Comparison of ENCODE assay signal across 17 cellular contexts in genomic region chr17:80561541-80562114, GRCh38. TPM values are rescaled to one million over a fixed set of nuclear protein-coding genes. Genes with fewer than 3 reads are reported as not detected.
DNase-seq lines count a peak whose midpoint lies in the region; ATAC-seq, FAIRE-seq and TF ChIP-seq lines count a peak whose summit lies in the region.
"Had no signal": no experiment of that assay in that cellular context is flagged by ENCODE, and none has a peak within 500 bp of the region (broad histone marks: within the 10 kb centered on the region; RNA-seq: fewer than 3 reads in every experiment).

No MANE protein-coding gene starts in this region.

- H3K36me3 ChIP-seq in smooth muscle cell (ENCODE audit: low read depth), result no peaks in the 10 kb centered on the region

- peaks cover 28% of the 10 kb centered on the region for H3K4me1 Mint-ChIP-seq in T-helper 17 cell
- H3K4me1 Mint-ChIP-seq: GM23338 had no signal

- peaks cover 3% of the 10 kb centered on the region for H3K36me3 Mint-ChIP-seq in T-helper 17 cell (ENCODE audit: low read depth)

- TF ChIP-seq POLR2A in GM12891 (IDR thresholded peaks at IDR 0.05; ENCODE audit: low read depth, low read length), result no peak

- peaks cover 79% of the 10 kb centered on the region for H4K20me1 ChIP-seq in smooth muscle cell (ENCODE audit: low read depth)

- no peak for TF ChIP-seq CTCF in smooth muscle cell (IDR thresholded peaks at IDR 0.05; ENCODE audit: borderline replicate concordance, insufficient read depth, poor library complexity, severe bottlenecking)

- no peaks in the 10 kb centered on the region for H3F3A ChIP-seq in smooth muscle cell (ENCODE audit: low read depth)

- intact Hi-C loops in Right ventricle myocardium superior (cut with DNase I), result no loop called here
- intact Hi-C loops in right cardiac atrium (cut with DNase I), result no loop called here

- H3K4me3 Mint-ChIP-seq in T-helper 17 cell, result peak overlapping the region; percentile 45
- H3K4me3 Mint-ChIP-seq: GM23338 had no signal

- H3K79me2 ChIP-seq in smooth muscle cell (ENCODE audit: low read depth), result peaks cover 40% of the 10 kb centered on the region

- no peak for DNase-seq in GM12891 (ENCODE audit: insufficient read length, low spot score)
- no peak for DNase-seq in T-helper 17 cell
- peak; percentile 65 for DNase-seq in glomerular visceral epithelial cell (ENCODE audit: extremely low spot score)
- no peak for DNase-seq in smooth muscle cell (lab: John Stamatoyannopoulos, UW; ENCODE audit: unreplicated experiment)
- no peak for DNase-seq in Right ventricle myocardium superior
- no peak for DNase-seq in right cardiac atrium
- DNase-seq: NCI-H1105 treated with DMSO at 0.1 percent for 48 hours, NCI-H1930, NCI-H510A, SHP77 had no signal

- ATAC-seq in T-helper 17 cell, result no peak
- ATAC-seq in HG02610 (IDR thresholded peaks at IDR 0.05; ENCODE audit: unreplicated experiment), result no peak
- no peak for ATAC-seq in Right ventricle myocardium superior (ENCODE audit: poor library complexity)
- ATAC-seq in right cardiac atrium, result no peak
- ATAC-seq: GM23338, Panc1 had no signal

- no peak overlapping the region for H2AFZ ChIP-seq in smooth muscle cell (ENCODE audit: low read depth)
- H2AFZ ChIP-seq: GM23338 had no signal

- H3K27me3 Mint-ChIP-seq in T-helper 17 cell, result no peaks in the 10 kb centered on the region

- WGBS in smooth muscle cell (ENCODE audit: low lambda C conversion rate), result 75% methylated on average over 4 of the region's 4 CpGs
- WGBS in right cardiac atrium, result 98% methylated on average over 4 of the region's 4 CpGs

- H3K27ac ChIP-seq in smooth muscle cell (ENCODE audit: low read depth), result peak overlapping the region; percentile 90
- H3K27ac ChIP-seq in right cardiac atrium (ENCODE audit: low read length), result no peak overlapping the region
- H3K27ac ChIP-seq: BLaER1, HL-60 had no signal

- H3K4me3 ChIP-seq in smooth muscle cell (no peak overlapping the region), right cardiac atrium (ENCODE audit: low read length) (no peak overlapping the region)
- H3K4me3 ChIP-seq: BLaER1, GM23338 had no signal

- H3K27ac Mint-ChIP-seq in T-helper 17 cell, result no peak overlapping the region
- H3K27ac Mint-ChIP-seq: GM23338 had no signal

- peak overlapping the region; percentile 64 for H3K9ac ChIP-seq in smooth muscle cell (ENCODE audit: low read depth)
- H3K9ac ChIP-seq: BLaER1 had no signal

- FAIRE-seq in GM12891 (lab: Jason Lieb, UNC), result peak; percentile 35
- FAIRE-seq: GM12892, GM19239 had no signal

- peaks cover 18% of the 10 kb centered on the region for H3K4me1 ChIP-seq in smooth muscle cell (ENCODE audit: low read depth)
- no peaks in the 10 kb centered on the region for H3K4me1 ChIP-seq in right cardiac atrium (ENCODE audit: control insufficient read depth, insufficient read depth, low read length)

- H3K27me3 ChIP-seq in smooth muscle cell (ENCODE audit: low read depth) (no peaks in the 10 kb centered on the region), right cardiac atrium (ENCODE audit: control insufficient read depth, insufficient read depth) (no peaks in the 10 kb centered on the region)
- H3K27me3 ChIP-seq: BLaER1 had no signal

- peak overlapping the region; percentile 27 for H3K4me2 ChIP-seq in smooth muscle cell
- H3K4me2 ChIP-seq: BLaER1, GM23338 had no signal

- H3K9me3 ChIP-seq in T-helper 17 cell (ENCODE audit: control insufficient read depth, low read length, poor library complexity, severe bottlenecking), result no peaks in the 10 kb centered on the region
- no peaks in the 10 kb centered on the region for H3K9me3 ChIP-seq in smooth muscle cell (replicated peaks; ENCODE audit: low read depth)
- H3K9me3 ChIP-seq in right cardiac atrium (ENCODE audit: control insufficient read depth, low read length), result no peaks in the 10 kb centered on the region
- H3K9me3 ChIP-seq: BLaER1 had no signal

TF ChIP-seq in GM12891, 5 proteins besides CTCF, POLR2A, EP300 and RAD21:
- TF ChIP-seq POU2F2 (IDR thresholded peaks at IDR 0.05; ENCODE audit: low read depth, low read length) (no peak), PAX5 (IDR thresholded peaks at IDR 0.05; ENCODE audit: insufficient read depth, low read length, severe bottlenecking) (no peak), TAF1 (IDR thresholded peaks at IDR 0.05; ENCODE audit: low read depth, low read length) (no peak), POLR2AphosphoS5 (IDR thresholded peaks at IDR 0.05; ENCODE audit: low read depth, low read length) (no peak), SPI1 (IDR thresholded peaks at IDR 0.05; ENCODE audit: low read depth, low read length) (no peak)

RNA-seq across cellular contexts. Expression of gene RPTOR, which starts 17.0 kb away (rescaled TPM):
- 9.2 TPM for polyA plus RNA-seq in GM12891 (2012; ENCODE audit: low read depth, missing spikeins)
- 10 to 100 TPM; 55.1 to 61.5 TPM for total RNA-seq in T-helper 17 cell
- total RNA-seq in smooth muscle cell, result 12.1 and 12.2 TPM in 2 replicates
- 10.6 and 11.3 TPM in 2 replicates for polyA plus RNA-seq in smooth muscle cell
- total RNA-seq in Right ventricle myocardium superior, result 19.0 TPM
- total RNA-seq in right cardiac atrium, result 10 to 100 TPM; 25.0 to 27.0 (median 26.1) TPM
- polyA plus RNA-seq in right cardiac atrium, result 15.2 TPM
